Comparison of ENCODE assay signal across 8 cellular contexts in genomic region chr15:99631256-99631655, GRCh38.
DNase-seq lines count a peak whose midpoint lies in the region; ATAC-seq and TF ChIP-seq lines count a peak whose summit lies in the region.

No MANE protein-coding gene starts in this region.

- peaks cover 5% of the 10 kb centered on the region for H3K9me3 Mint-ChIP-seq in activated CD4-positive, alpha-beta T cell treated with anti-CD3 and anti-CD28 coated beads for 36 hours (ENCODE audit: low read depth)

- no peak overlapping the region for H3K4me3 ChIP-seq in GM12865 (ENCODE audit: low read depth, low read length)

- H3K4me3 Mint-ChIP-seq in activated CD4-positive, alpha-beta T cell treated with anti-CD3 and anti-CD28 coated beads for 36 hours: no peak overlapping the region

- intact Hi-C loops in left ventricle myocardium superior (cut with micrococcal nuclease): no loop called here
- intact Hi-C loops in activated CD4-positive, alpha-beta T cell treated with anti-CD3 and anti-CD28 coated beads for 36 hours (cut with DNase I, micrococcal nuclease): no loop called here
- intact Hi-C loops in posterior vena cava (cut with DNase I): no loop called here

- ATAC-seq in GM21529 (IDR thresholded peaks at IDR 0.05; ENCODE audit: unreplicated experiment): peak; percentile 93
- ATAC-seq in left ventricle myocardium superior: peak; percentile 70
- no peak for ATAC-seq in activated CD4-positive, alpha-beta T cell treated with anti-CD3 and anti-CD28 coated beads for 36 hours

- no peaks in the 10 kb centered on the region for H3K27me3 Mint-ChIP-seq in activated CD4-positive, alpha-beta T cell treated with anti-CD3 and anti-CD28 coated beads for 36 hours

- POLR2A ChIA-PET in activated CD4-positive, alpha-beta T cell treated with anti-CD3 and anti-CD28 coated beads for 36 hours (lab: Charles Lee): no interaction called here

- H3K4me1 Mint-ChIP-seq in activated CD4-positive, alpha-beta T cell treated with anti-CD3 and anti-CD28 coated beads for 36 hours: peaks cover 35% of the 10 kb centered on the region

- no peak overlapping the region for H3K27ac Mint-ChIP-seq in activated CD4-positive, alpha-beta T cell treated with anti-CD3 and anti-CD28 coated beads for 36 hours

- CTCF ChIA-PET in activated CD4-positive, alpha-beta T cell treated with anti-CD3 and anti-CD28 coated beads for 36 hours (lab: Charles Lee): interaction anchor here (0.5 kb wide), 1 partner anchor 358 kb away, joined by 4 read pairs; no protein-coding TSS in a partner anchor

- no peak for TF ChIP-seq CTCF in GM12865 (IDR thresholded peaks at IDR 0.05; ENCODE audit: insufficient read depth, low read depth, low read length, missing control alignments)

- peaks cover 35% of the 10 kb centered on the region for H3K36me3 Mint-ChIP-seq in activated CD4-positive, alpha-beta T cell treated with anti-CD3 and anti-CD28 coated beads for 36 hours (ENCODE audit: low read depth)

- peak; percentile 76 for DNase-seq in GM12865 (ENCODE audit: low read depth)
- DNase-seq in KG1 (lab: John Stamatoyannopoulos, UW): peak; percentile 32
- no peak for DNase-seq in left ventricle myocardium superior
- DNase-seq in activated CD4-positive, alpha-beta T cell treated with anti-CD3 and anti-CD28 coated beads for 36 hours: no peak
- DNase-seq in posterior vena cava (ENCODE audit: low spot score): no peak
- no peak for DNase-seq in GM03348 (ENCODE audit: low spot score)
- DNase-seq in NCI-H524 (lab: John Stamatoyannopoulos, UW): no peak

Comparison
In these comparisons a context has a peak if more than half of its experiments do, and no peak if none do; other contexts are left out.
1. DNase-seq: peak in GM12865 (single experiment) and KG1 (single experiment); none in left ventricle myocardium superior (single experiment), activated CD4-positive, alpha-beta T cell treated with anti-CD3 and anti-CD28 coated beads for 36 hours (single experiment), posterior vena cava (single experiment), GM03348 (single experiment) and NCI-H524 (0 of 2).